8 cellular contexts compared by ENCODE assay signal in genomic region chr1:233327938-233328660, GRCh38. TPM values are rescaled to one million over a fixed set of nuclear protein-coding genes. Genes with fewer than 3 reads are reported as not detected.
DNase-seq lines count a peak whose midpoint lies in the region; ATAC-seq and TF ChIP-seq lines count a peak whose summit lies in the region.

No MANE protein-coding gene starts in this region.

- TF ChIP-seq POLR2A in gastrocnemius medialis (IDR thresholded peaks at IDR 0.05): no peak

- H3K27ac ChIP-seq in left ventricle myocardium inferior (replicated peaks) (no peak overlapping the region), gastrocnemius medialis (no peak overlapping the region)

- H3K36me3 ChIP-seq in left ventricle myocardium inferior (no peaks in the 10 kb centered on the region), gastrocnemius medialis (no peaks in the 10 kb centered on the region)

- H3K27me3 ChIP-seq in left ventricle myocardium inferior (ENCODE audit: low read depth) (peaks cover 53% of the 10 kb centered on the region), gastrocnemius medialis (peaks cover 10 to 28% (median 11%) of the 10 kb centered on the region in 3 donors)

- H3K4me1 ChIP-seq in left ventricle myocardium inferior (peaks cover 20% of the 10 kb centered on the region), gastrocnemius medialis (no peaks in the 10 kb centered on the region)

- no peaks in the 10 kb centered on the region for H3K9me3 ChIP-seq in left ventricle myocardium inferior (replicated peaks)
- H3K9me3 ChIP-seq in gastrocnemius medialis: no peaks in the 10 kb centered on the region

- ATAC-seq in gastrocnemius medialis (no peak), HG03565 (IDR thresholded peaks at IDR 0.05; ENCODE audit: unreplicated experiment) (no peak)

- intact Hi-C loops in left ventricle myocardium inferior (cut with micrococcal nuclease) (no loop called here), gastrocnemius medialis (cut with DNase I; ENCODE audit: low total_unique reads) (no loop called here)

- TF ChIP-seq CTCF in HFF-Myc (IDR thresholded peaks at IDR 0.05; ENCODE audit: low read depth, low read length, missing control alignments) (no peak), left ventricle myocardium inferior (IDR thresholded peaks at IDR 0.05; ENCODE audit: borderline replicate concordance) (no peak), gastrocnemius medialis (IDR thresholded peaks at IDR 0.05 in 4 of 5, conservative IDR thresholded peaks at IDR 0.05 in 1 of 5) (no peak)

- DNase-seq in NCI-H1436 (lab: John Stamatoyannopoulos, UW): peak; percentile 29
- DNase-seq in NCI-H1436 treated with DMSO at 0.1 percent for 48 hours (lab: John Stamatoyannopoulos, UW): no peak
- no peak for DNase-seq in HFF-Myc (ENCODE audit: extremely low read depth, low read depth)
- peak; percentile 30 for DNase-seq in NCI-H1092 treated with DMSO at 0.1 percent for 48 hours (lab: John Stamatoyannopoulos, UW)
- DNase-seq in activated gamma-delta T cell (lab: John Stamatoyannopoulos, UW): peak; percentile 17
- DNase-seq in left ventricle myocardium inferior: no peak
- DNase-seq in gastrocnemius medialis: no peak

- in situ Hi-C loops in gastrocnemius medialis (cut with MboI; ENCODE audit: low sequenced_read_pairs in 4 of 4): no loop called here

- H3K4me3 ChIP-seq in HFF-Myc (replicated peaks; ENCODE audit: low read depth, low read length) (peak overlapping the region; percentile 49), left ventricle myocardium inferior (peak overlapping the region; percentile 75), gastrocnemius medialis (peak overlapping the region; percentile 45 to 56 (median 50))

RNA-seq across cellular contexts. Expression of gene MAP3K21, which starts 0.6 kb away (rescaled TPM):
- 0.41 TPM for total RNA-seq in left ventricle myocardium inferior
- under 1 TPM in 2 of 4 donors, not detected in 2; 0.07 to 0.31 TPM for total RNA-seq in gastrocnemius medialis

RNA-seq across cellular contexts. Expression of gene PCNX2, which starts 32.6 kb away (rescaled TPM):
- total RNA-seq in left ventricle myocardium inferior (0.82 TPM), gastrocnemius medialis (1 to 10 TPM in 3 of 4 donors, under 1 TPM in 1; 0.34 to 5.6 (median 1.9) TPM)

Comparison
In these comparisons a context has a peak if more than half of its experiments do, and no peak if none do; other contexts are left out.
1. DNase-seq: peak in NCI-H1436 (single experiment), NCI-H1092 treated with DMSO at 0.1 percent for 48 hours (single experiment) and activated gamma-delta T cell (single experiment); none in NCI-H1436 treated with DMSO at 0.1 percent for 48 hours (single experiment), HFF-Myc (single experiment), left ventricle myocardium inferior (single experiment) and gastrocnemius medialis (0 of 2).
2. Peak in every context shown above with its lines, with median percentiles within 50 percentile points of each other: H3K4me3 ChIP-seq.